ENCODE assay signal across 8 cellular contexts in the genomic region with DNA sequence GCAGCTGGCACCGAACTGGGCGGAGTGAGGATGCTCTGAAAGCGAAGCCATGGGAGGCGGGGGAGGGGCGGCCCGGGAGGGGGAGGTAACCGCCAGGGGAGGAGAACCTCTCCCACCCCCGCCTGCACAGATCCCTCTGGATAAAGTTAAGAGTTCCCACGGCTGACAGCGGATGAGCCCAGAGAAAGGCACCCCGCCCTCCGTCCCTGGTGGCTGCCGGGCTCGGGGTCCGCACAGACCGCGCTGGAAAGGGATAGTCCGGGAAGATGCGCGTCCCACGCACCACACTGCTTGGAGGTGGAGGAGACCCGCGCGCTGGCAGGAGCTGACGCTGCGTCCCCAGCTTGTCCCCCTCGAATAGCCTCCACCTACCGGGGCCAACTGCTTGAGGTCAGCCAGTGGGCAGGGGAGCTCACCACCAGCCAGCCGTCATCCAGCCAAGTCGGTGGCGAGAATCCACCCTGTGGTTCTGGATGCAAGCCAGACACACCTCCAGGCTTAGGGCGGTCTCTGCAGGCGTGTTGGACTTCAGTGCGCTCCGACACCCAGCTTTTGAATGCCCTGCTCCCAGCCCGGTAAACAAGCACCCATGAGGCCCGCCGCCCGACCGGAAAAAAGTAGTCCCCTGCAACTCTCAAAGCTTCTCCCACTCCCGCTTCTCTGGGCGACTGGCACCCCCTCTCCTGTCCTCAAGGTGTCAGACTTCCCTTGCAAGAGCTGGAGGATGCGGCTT. TPM values are rescaled to one million over a fixed set of nuclear protein-coding genes. Genes with fewer than 3 reads are reported as not detected.
DNase-seq lines count a peak whose midpoint lies in the region; ATAC-seq and TF ChIP-seq lines count a peak whose summit lies in the region.

TRPC4 (minus strand) TSS at position 17 of the 733 bp plus-strand sequence. CDS start 86,439 bp downstream, outside the sequence.

- H3K36me3 ChIP-seq in PC-3 (ENCODE audit: low read depth, low read length), result no peaks in the 10 kb centered on the region
- no peaks in the 10 kb centered on the region for H3K36me3 ChIP-seq in mucosa of rectum (ENCODE audit: control insufficient read depth in 2 of 2, insufficient read depth in 2 of 2, low read length in 2 of 2)
- no peaks in the 10 kb centered on the region for H3K36me3 ChIP-seq in uterus

- peak within 1 kb of the TSS; percentile 81 for H3K4me2 ChIP-seq in PC-3 (ENCODE audit: low read length)

- H3K27ac ChIP-seq in PC-3 (ENCODE audit: low read length) (no peak within 1 kb of the TSS), epithelial cell of prostate (no peak within 1 kb of the TSS), mucosa of rectum (ENCODE audit: low read depth in 2 of 2, low read length in 2 of 2) (no peak within 1 kb of the TSS), uterus (peak within 1 kb of the TSS; percentile 84)

- H3K4me3 ChIP-seq in PC-3 (ENCODE audit: low read length) (peak within 1 kb of the TSS; percentile 62), mucosa of rectum (ENCODE audit: low read length in 2 of 2) (peak within 1 kb of the TSS; percentile 37 to 51), uterus (peak within 1 kb of the TSS; percentile 58 to 75)

- CTCF ChIA-PET in PC-3 (lab: Charles Lee), result interaction anchor here (0.5 to 1.4 kb wide), 4 partner anchors 22 to 712 kb away, joined by 3 to 4 read pairs (median 4); no protein-coding TSS in a partner anchor

- H3K79me2 ChIP-seq in PC-3 (ENCODE audit: low read length), result no peaks in the 10 kb centered on the region

- H3K4me1 ChIP-seq in PC-3 (ENCODE audit: insufficient read depth, low read length), result peaks cover 15% of the 10 kb centered on the region
- H3K4me1 ChIP-seq in mucosa of rectum (ENCODE audit: control insufficient read depth in 2 of 2, insufficient read depth in 2 of 2, low read length in 2 of 2), result no peaks in the 10 kb centered on the region
- H3K4me1 ChIP-seq in uterus, result no peaks in the 10 kb centered on the region

- H2AFZ ChIP-seq in PC-3 (ENCODE audit: low read length), result peak within 1 kb of the TSS; percentile 63

- no TSS peak for BruUV-seq in PC-3 (replicated peaks; lab: Mats Ljungman, UMichigan)

- H3K9me3 ChIP-seq in PC-3 (ENCODE audit: low read length) (no peaks in the 10 kb centered on the region), mucosa of rectum (ENCODE audit: control insufficient read depth in 2 of 2, low read length in 2 of 2) (no peaks in the 10 kb centered on the region), uterus (no peaks in the 10 kb centered on the region)

- no peak within 1 kb of the TSS for H3K9ac ChIP-seq in PC-3 (ENCODE audit: low read length)
- H3K9ac ChIP-seq in mucosa of rectum (ENCODE audit: low read depth in 1 of 2, low read length in 2 of 2), result no peak within 1 kb of the TSS

- H3K27me3 ChIP-seq in PC-3 (ENCODE audit: low read length) (peaks cover 72% of the 10 kb centered on the region), mucosa of rectum (ENCODE audit: control insufficient read depth in 2 of 2, insufficient read depth in 2 of 2, low read length in 2 of 2) (peaks cover 9 to 20% of the 10 kb centered on the region in 2 donors), uterus (no peaks in the 10 kb centered on the region)

- peak; percentile 60 for DNase-seq in Right ventricle myocardium inferior (ENCODE audit: missing footprints)
- DNase-seq in cardiac septum (ENCODE audit: low spot score), result no peak
- peak; percentile 54 for DNase-seq in PC-3
- peak; percentile 12 for DNase-seq in epithelial cell of prostate (ENCODE audit: low read depth, low spot score)
- peak; percentile 50 to 79 for DNase-seq in uterus

- TF ChIP-seq CTCF in PC-3 (conservative IDR thresholded peaks at IDR 0.05; ENCODE audit: low read depth, low read length) (peak; percentile 60), uterus (IDR thresholded peaks at IDR 0.05) (peak; percentile 47 to 68 (median 58))

- ATAC-seq in Right ventricle myocardium inferior (peak; percentile 86), PC-3 (peak; percentile 83), HG03097 (IDR thresholded peaks at IDR 0.05; ENCODE audit: low FRiP score, unreplicated experiment) (no peak), HG02623 (IDR thresholded peaks at IDR 0.05; ENCODE audit: unreplicated experiment) (no peak)

- no peak for TF ChIP-seq POLR2A in uterus (IDR thresholded peaks at IDR 0.05)

- no peaks in the 10 kb centered on the region for H3F3A ChIP-seq in PC-3 (ENCODE audit: low read length, unreplicated experiment)

- H3K9me2 ChIP-seq in PC-3 (replicated peaks; ENCODE audit: low read length), result no peaks in the 10 kb centered on the region

- intact Hi-C loops in Right ventricle myocardium inferior (cut with DNase I), result loop anchor here (5.0 to 10.0 kb wide), 4 partner anchors 47 to 657 kb away; no protein-coding TSS in a partner anchor
- intact Hi-C loops in cardiac septum (cut with DNase I), result no loop called here
- intact Hi-C loops in PC-3 (cut with micrococcal nuclease), result loop anchor here (5.0 to 10.0 kb wide), 3 partner anchors 228 to 662 kb away; no protein-coding TSS in a partner anchor
- intact Hi-C loops in uterus (cut with DNase I; ENCODE audit: low total_unique reads), result no loop called here

- POLR2A ChIA-PET in PC-3 (lab: Charles Lee; ENCODE audit: unreplicated experiment), result no interaction called here

- H4K20me1 ChIP-seq in PC-3 (ENCODE audit: low read length), result no peaks in the 10 kb centered on the region

RNA-seq across cellular contexts. Expression of gene TRPC4, which starts in this region (rescaled TPM):
- 2.6 TPM for total RNA-seq in Right ventricle myocardium inferior
- 1.1 TPM for total RNA-seq in cardiac septum
- 0.22 TPM in 1 of 2 replicates, not detected in the other for total RNA-seq in PC-3 (2014; rRNA removed)
- total RNA-seq in uterus, result 10 to 100 TPM in 3 of 4 donors, 1 to 10 TPM in 1; 2.4 to 13.4 (median 12.9) TPM

Comparison
In these comparisons a context has a peak if more than half of its experiments do, and no peak if none do; other contexts are left out.
1. intact Hi-C loops: an anchor here in Right ventricle myocardium inferior (5.0 to 10.0 kb wide) and PC-3 (5.0 to 10.0 kb wide); none called in cardiac septum and uterus.
2. Peak in DNase-seq, ATAC-seq, H3K4me3 ChIP-seq and H3K4me2 ChIP-seq in PC-3; RNA of the gene not detected or under 1 TPM.
3. H3K27ac ChIP-seq: peak in uterus (2 of 2); none in PC-3 (single experiment), epithelial cell of prostate (single experiment) and mucosa of rectum (0 of 2).
4. Peak in every context shown above with its lines, with median percentiles within 50 percentile points of each other: H3K4me3 ChIP-seq.